ENCODE assay signal across 8 cellular contexts in genomic region chr15:89243691-89244511, GRCh38. TPM values are rescaled to one million over a fixed set of nuclear protein-coding genes. Genes with fewer than 3 reads are reported as not detected.
DNase-seq lines count a peak whose midpoint lies in the region; ATAC-seq and TF ChIP-seq lines count a peak whose summit lies in the region.

Gene FANCI (plus strand): TSS chr15:89243979. CDS start chr15:89247648, 3,669 bp downstream.

- peaks cover 11% of the 10 kb centered on the region for H3K4me1 Mint-ChIP-seq in type B pancreatic cell (ENCODE audit: unreplicated experiment)

- H3K27me3 ChIP-seq in SU-DHL-6 (ENCODE audit: low read length) (no peaks in the 10 kb centered on the region), cardiac muscle cell (no peaks in the 10 kb centered on the region), trophoblast cell (ENCODE audit: insufficient read depth, low read length) (no peaks in the 10 kb centered on the region)

- H3K4ac ChIP-seq in trophoblast cell (ENCODE audit: low read depth, low read length), result peak within 1 kb of the TSS; percentile 13

- DNase-seq in NCI-H128 (lab: John Stamatoyannopoulos, UW; ENCODE audit: unreplicated experiment) (peak; percentile 83), cardiac muscle cell (ENCODE audit: low read depth in 1 of 2, low spot score in 1 of 2) (peak; percentile 96), trophoblast cell (peak; percentile 92 to 96), type B pancreatic cell (ENCODE audit: extremely low spot score, unreplicated experiment) (peak; percentile 94)
- peak; percentile 95 for DNase-seq in activated naive CD8-positive, alpha-beta T cell treated with anti-CD3 and anti-CD28 coated beads, Interleukin-2, amount 50 U/mL, for 16 hours (ENCODE audit: low read depth, low spot score)

- H3K9me3 Mint-ChIP-seq in type B pancreatic cell, result no peaks in the 10 kb centered on the region

- H3K27me3 Mint-ChIP-seq in type B pancreatic cell, result no peaks in the 10 kb centered on the region

- peak; percentile 93 for ATAC-seq in HG02759 (IDR thresholded peaks at IDR 0.05; ENCODE audit: unreplicated experiment)

- H3K9ac ChIP-seq in SU-DHL-6 (ENCODE audit: low read length), result peak within 1 kb of the TSS; percentile 84
- H3K9ac ChIP-seq in trophoblast cell (ENCODE audit: low read length), result peak within 1 kb of the TSS; percentile 73

- TF ChIP-seq CTCF in GM12873 (IDR thresholded peaks at IDR 0.05; ENCODE audit: insufficient read depth, low read depth, low read length, missing control alignments) (peak; percentile 52), SU-DHL-6 (IDR thresholded peaks at IDR 0.05; ENCODE audit: insufficient read depth, low read length, poor library complexity, severe bottlenecking) (peak; percentile 35), cardiac muscle cell (IDR thresholded peaks at IDR 0.05; ENCODE audit: low read depth, low read length) (peak; percentile 56), type B pancreatic cell (conservative IDR thresholded peaks at IDR 0.05) (peak; percentile 51)

- peaks cover 9% of the 10 kb centered on the region; the same call in 1 of the 2 replicates for H4K20me1 ChIP-seq in SU-DHL-6 (ENCODE audit: low read depth, low read length)

- peak within 1 kb of the TSS; percentile 24 for H3K18ac ChIP-seq in trophoblast cell (ENCODE audit: low read length)

- peaks cover 5% of the 10 kb centered on the region for H3F3A ChIP-seq in SU-DHL-6 (ENCODE audit: insufficient read depth)

- peak within 1 kb of the TSS; percentile 68 for H3K27ac Mint-ChIP-seq in type B pancreatic cell

- peak within 1 kb of the TSS; percentile 63 for H4K8ac ChIP-seq in trophoblast cell (ENCODE audit: low read depth, low read length)

- H3K36me3 ChIP-seq in SU-DHL-6 (ENCODE audit: low read length), result peaks cover 25% of the 10 kb centered on the region
- peaks cover 3% of the 10 kb centered on the region for H3K36me3 ChIP-seq in cardiac muscle cell
- H3K36me3 ChIP-seq in trophoblast cell (ENCODE audit: control insufficient read depth in 1 of 2, insufficient read depth in 2 of 2, low read length in 2 of 2), result peaks cover 0 to 1% of the 10 kb centered on the region in 2 experiments

- peak within 1 kb of the TSS; percentile 40 for H4K91ac ChIP-seq in trophoblast cell (ENCODE audit: low read depth, low read length)

- no peaks in the 10 kb centered on the region for H3K9me3 ChIP-seq in SU-DHL-6 (ENCODE audit: insufficient read depth, low read length)
- H3K9me3 ChIP-seq in cardiac muscle cell (ENCODE audit: low read depth), result no peaks in the 10 kb centered on the region
- peaks cover 2% of the 10 kb centered on the region for H3K9me3 ChIP-seq in trophoblast cell (ENCODE audit: insufficient read depth, low read depth, low read length)

- H3K79me2 ChIP-seq in SU-DHL-6 (ENCODE audit: insufficient read depth, low read length), result peaks cover 47% of the 10 kb centered on the region
- peaks cover 6% of the 10 kb centered on the region for H3K79me2 ChIP-seq in trophoblast cell (ENCODE audit: control insufficient read depth, insufficient read depth, low read length, poor library complexity)

- peak within 1 kb of the TSS; percentile 84 for H2AFZ ChIP-seq in SU-DHL-6 (ENCODE audit: low read depth, low read length, severe bottlenecking)
- H2AFZ ChIP-seq in trophoblast cell (ENCODE audit: insufficient read depth, low read length, poor library complexity), result peak within 1 kb of the TSS; percentile 76

- H3K36me3 Mint-ChIP-seq in type B pancreatic cell, result peaks cover 12% of the 10 kb centered on the region

- H2BK5ac ChIP-seq in trophoblast cell (ENCODE audit: low read depth, low read length, poor library complexity), result peak within 1 kb of the TSS; percentile 32

- H3K4me3 ChIP-seq in SU-DHL-6 (ENCODE audit: insufficient read depth, low read length, poor library complexity, severe bottlenecking) (peak within 1 kb of the TSS; percentile 71), cardiac muscle cell (peak within 1 kb of the TSS; percentile 74), trophoblast cell (ENCODE audit: low read depth, low read length) (peak within 1 kb of the TSS; percentile 89)

- peak within 1 kb of the TSS; percentile 3 for H2BK120ac ChIP-seq in trophoblast cell (ENCODE audit: insufficient read depth, low read length, poor library complexity)

- H3K4me3 Mint-ChIP-seq in type B pancreatic cell, result peak within 1 kb of the TSS; percentile 96

- peak within 1 kb of the TSS; percentile 31 for H4K12ac ChIP-seq in trophoblast cell (ENCODE audit: low read depth, low read length)

- no CpG with 5 or more reads among the region's 66 CpGs for WGBS in trophoblast cell (ENCODE audit: extremely low coverage, insufficient coverage, insufficient read length)

- H2BK12ac ChIP-seq in trophoblast cell (ENCODE audit: low read length), result no peak within 1 kb of the TSS

- peak within 1 kb of the TSS; percentile 49 for H3K14ac ChIP-seq in trophoblast cell (ENCODE audit: low read length)

- H3K9me2 ChIP-seq in SU-DHL-6 (replicated peaks; ENCODE audit: insufficient read depth, low read length), result no peaks in the 10 kb centered on the region

- H3K23ac ChIP-seq in trophoblast cell (ENCODE audit: low read length), result no peak within 1 kb of the TSS

- peak within 1 kb of the TSS; percentile 61 for H3K4me2 ChIP-seq in SU-DHL-6 (ENCODE audit: low read depth, low read length, poor library complexity, severe bottlenecking)
- H3K4me2 ChIP-seq in trophoblast cell (ENCODE audit: low read length), result peak within 1 kb of the TSS; percentile 75

- H3K4me1 ChIP-seq in cardiac muscle cell (ENCODE audit: low read depth) (peaks cover 6% of the 10 kb centered on the region), trophoblast cell (ENCODE audit: control insufficient read depth in 1 of 2, insufficient read depth in 2 of 2, low read length in 2 of 2) (peaks cover 0 to 2% of the 10 kb centered on the region in 2 experiments)

- H3K27ac ChIP-seq in SU-DHL-6 (ENCODE audit: low read depth, low read length), result peak within 1 kb of the TSS; percentile 93
- H3K27ac ChIP-seq in cardiac muscle cell, result no peak within 1 kb of the TSS
- no peak within 1 kb of the TSS for H3K27ac ChIP-seq in trophoblast cell (ENCODE audit: low read depth, low read length)

- H2AK5ac ChIP-seq in trophoblast cell (ENCODE audit: low read length), result no peak within 1 kb of the TSS

- H3K79me1 ChIP-seq in trophoblast cell (ENCODE audit: low read length), result peaks cover 6% of the 10 kb centered on the region

RNA-seq across cellular contexts. Expression of gene FANCI, which starts in this region (rescaled TPM):
- 11.3 and 22.8 TPM in 2 replicates for total RNA-seq in cardiac muscle cell
- polyA plus RNA-seq in cardiac muscle cell, result 13.3 and 37.7 TPM in 2 replicates
- polyA plus RNA-seq in trophoblast cell (2013), result 37.8 and 38.4 TPM in 2 replicates
- total RNA-seq in type B pancreatic cell (ENCODE audit: low replicate concordance), result 31.7 and 66.8 TPM in 2 replicates
